22 cellular contexts compared by ENCODE assay signal in the genomic region with DNA sequence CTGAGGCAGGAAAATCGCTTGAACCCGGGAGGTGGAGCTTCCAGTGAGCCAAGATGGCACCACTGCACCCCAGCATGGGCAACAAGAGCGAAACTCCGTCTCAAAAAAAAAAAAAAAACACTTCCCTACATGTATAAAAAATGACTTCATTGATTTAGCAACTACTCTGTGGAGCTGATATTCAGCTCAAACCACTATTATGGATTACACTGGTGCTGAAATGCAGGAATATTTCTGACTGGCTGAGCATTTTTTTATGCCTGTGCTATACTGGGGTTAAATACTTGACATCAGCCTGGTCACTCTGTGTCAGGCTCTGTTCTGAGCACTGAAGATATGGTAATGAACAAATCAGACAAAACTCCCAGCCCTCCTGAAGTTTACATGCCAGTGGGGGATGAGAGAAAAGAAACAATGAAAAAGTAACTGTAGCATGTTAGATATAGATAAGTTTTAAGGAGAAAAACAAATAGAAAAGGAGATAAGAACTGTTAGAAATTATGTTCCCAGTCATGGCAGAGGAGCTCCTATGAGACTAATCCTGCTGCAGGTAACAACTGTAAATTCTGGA. TPM values are rescaled to one million over a fixed set of nuclear protein-coding genes. Genes with fewer than 3 reads are reported as not detected.
DNase-seq lines count a peak whose midpoint lies in the region; ATAC-seq and TF ChIP-seq lines count a peak whose summit lies in the region.
"Had no signal": no experiment of that assay in that cellular context is flagged by ENCODE, and none has a peak within 500 bp of the region (broad histone marks: within the 10 kb centered on the region; RNA-seq: fewer than 3 reads in every experiment).

No MANE protein-coding gene starts in this region.

- H3K36me3 ChIP-seq in brain microvascular endothelial cell (replicated peaks) (no peaks in the 10 kb centered on the region), liver (ENCODE audit: control insufficient read depth in 4 of 4, insufficient read depth in 3 of 4, low read depth in 1 of 4, low read length in 3 of 4) (no peaks in the 10 kb centered on the region), stomach (no peaks in the 10 kb centered on the region)

- DNase-seq in NCI-H226 (peak; percentile 17), brain microvascular endothelial cell (peak; percentile 18), stomach (no peak), middle frontal gyrus (ENCODE audit: extremely low spot score, low spot score) (no peak), sciatic nerve (ENCODE audit: low spot score) (no peak), inferior parietal cortex (ENCODE audit: extremely low spot score) (no peak), RPMI8226 (no peak)
- DNase-seq: DMS153, DND-41, H7, NCI-H1092 treated with DMSO at 0.1 percent for 48 hours, NCI-H1436, NCI-H187, NCI-H2081 treated with DMSO at 0.1 percent for 48 hours, NCI-H2171, NCI-H345, NCI-H510A treated with DMSO at 0.1 percent for 48 hours, NCI-H748 treated with DMSO at 0.1 percent for 48 hours, PC-9, SHP77, T-cell had no signal

- no peak overlapping the region for H3K9ac ChIP-seq in liver (ENCODE audit: low read depth in 1 of 2, low read length in 2 of 2)

- WGBS in liver = 91% methylated on average over 4 of the region's 4 CpGs
- WGBS in stomach, 5 donors = 60 to 72% (median 66%) methylated on average over 4 of the region's 4 CpGs

- H3K27ac ChIP-seq in brain microvascular endothelial cell (no peak overlapping the region), liver (ENCODE audit: low read depth in 1 of 2, low read length in 2 of 2) (no peak overlapping the region), stomach (peak overlapping the region; percentile 52 to 76 (median 73))
- H3K27ac ChIP-seq: PC-9 had no signal

- intact Hi-C loops in stomach (cut with DNase I; ENCODE audit: low total_unique reads) (no loop called here), sciatic nerve (cut with DNase I) (no loop called here)

- no peak for ATAC-seq in sciatic nerve
- ATAC-seq: T-cell had no signal

- H3K9me3 ChIP-seq in liver (ENCODE audit: control insufficient read depth in 4 of 4, low read length in 3 of 4) (no peaks in the 10 kb centered on the region), stomach (peaks cover 0 to under 1% (median 0%) of the 10 kb centered on the region in 4 donors)

- H3K4me1 ChIP-seq in liver (ENCODE audit: control insufficient read depth in 4 of 4, insufficient read depth in 4 of 4, low read length in 3 of 4) (peaks cover 0 to 26% (median 16%) of the 10 kb centered on the region in 4 donors), stomach (peaks cover 5 to 14% (median 6%) of the 10 kb centered on the region in 4 donors)

- H3K4me3 ChIP-seq in brain microvascular endothelial cell (ENCODE audit: low read depth, low read length) (no peak overlapping the region), liver (ENCODE audit: low read depth in 1 of 3, low read length in 3 of 3) (peak overlapping the region in 1 of 3 donors; percentile 42), stomach (peak overlapping the region in 3 of 4 donors; percentile 13 to 20 (median 14))
- H3K4me3 ChIP-seq: PC-9 had no signal

- no peaks in the 10 kb centered on the region for H3K27me3 ChIP-seq in brain microvascular endothelial cell (replicated peaks)
- H3K27me3 ChIP-seq in liver (ENCODE audit: control insufficient read depth in 4 of 4, insufficient read depth in 4 of 4, low read length in 3 of 4) = no peaks in the 10 kb centered on the region
- no peaks in the 10 kb centered on the region for H3K27me3 ChIP-seq in stomach

- in situ Hi-C loops in brain microvascular endothelial cell (cut with HindIII; ENCODE audit: low pct_ligation_motif_present, low sequenced_read_pairs) = no loop called here

- TF ChIP-seq POLR2A in stomach (IDR thresholded peaks at IDR 0.05) = no peak

- no peak for TF ChIP-seq RAD21 in liver (IDR thresholded peaks at IDR 0.05)

- no peak for TF ChIP-seq EP300 in stomach (IDR thresholded peaks at IDR 0.05)

- TF ChIP-seq CTCF in brain microvascular endothelial cell (IDR thresholded peaks at IDR 0.05; ENCODE audit: low read depth, low read length, missing control alignments) (no peak), liver (IDR thresholded peaks at IDR 0.05; ENCODE audit: low read depth, low read length, missing input control) (no peak), stomach (IDR thresholded peaks at IDR 0.05) (no peak)

TF ChIP-seq in liver, 16 proteins besides CTCF, POLR2A, EP300 and RAD21:
- TF ChIP-seq FOXA2 (IDR thresholded peaks at IDR 0.05) (no peak), YY1 (IDR thresholded peaks at IDR 0.05) (no peak), NR2F2 (IDR thresholded peaks at IDR 0.05) (no peak), TAF1 (conservative IDR thresholded peaks at IDR 0.05) (no peak), RXRA (IDR thresholded peaks at IDR 0.05) (no peak), FOXA1 (IDR thresholded peaks at IDR 0.05) (no peak), JUND (IDR thresholded peaks at IDR 0.05) (no peak)
- TF ChIP-seq, protein P1, sequence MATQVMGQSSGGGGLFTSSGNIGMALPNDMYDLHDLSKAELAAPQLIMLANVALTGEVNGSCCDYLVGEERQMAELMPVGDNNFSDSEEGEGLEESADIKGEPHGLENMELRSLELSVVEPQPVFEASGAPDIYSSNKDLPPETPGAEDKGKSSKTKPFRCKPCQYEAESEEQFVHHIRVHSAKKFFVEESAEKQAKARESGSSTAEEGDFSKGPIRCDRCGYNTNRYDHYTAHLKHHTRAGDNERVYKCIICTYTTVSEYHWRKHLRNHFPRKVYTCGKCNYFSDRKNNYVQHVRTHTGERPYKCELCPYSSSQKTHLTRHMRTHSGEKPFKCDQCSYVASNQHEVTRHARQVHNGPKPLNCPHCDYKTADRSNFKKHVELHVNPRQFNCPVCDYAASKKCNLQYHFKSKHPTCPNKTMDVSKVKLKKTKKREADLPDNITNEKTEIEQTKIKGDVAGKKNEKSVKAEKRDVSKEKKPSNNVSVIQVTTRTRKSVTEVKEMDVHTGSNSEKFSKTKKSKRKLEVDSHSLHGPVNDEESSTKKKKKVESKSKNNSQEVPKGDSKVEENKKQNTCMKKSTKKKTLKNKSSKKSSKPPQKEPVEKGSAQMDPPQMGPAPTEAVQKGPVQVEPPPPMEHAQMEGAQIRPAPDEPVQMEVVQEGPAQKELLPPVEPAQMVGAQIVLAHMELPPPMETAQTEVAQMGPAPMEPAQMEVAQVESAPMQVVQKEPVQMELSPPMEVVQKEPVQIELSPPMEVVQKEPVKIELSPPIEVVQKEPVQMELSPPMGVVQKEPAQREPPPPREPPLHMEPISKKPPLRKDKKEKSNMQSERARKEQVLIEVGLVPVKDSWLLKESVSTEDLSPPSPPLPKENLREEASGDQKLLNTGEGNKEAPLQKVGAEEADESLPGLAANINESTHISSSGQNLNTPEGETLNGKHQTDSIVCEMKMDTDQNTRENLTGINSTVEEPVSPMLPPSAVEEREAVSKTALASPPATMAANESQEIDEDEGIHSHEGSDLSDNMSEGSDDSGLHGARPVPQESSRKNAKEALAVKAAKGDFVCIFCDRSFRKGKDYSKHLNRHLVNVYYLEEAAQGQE (IDR thresholded peaks at IDR 0.05) = peak; percentile 57
- TF ChIP-seq, protein P2, sequence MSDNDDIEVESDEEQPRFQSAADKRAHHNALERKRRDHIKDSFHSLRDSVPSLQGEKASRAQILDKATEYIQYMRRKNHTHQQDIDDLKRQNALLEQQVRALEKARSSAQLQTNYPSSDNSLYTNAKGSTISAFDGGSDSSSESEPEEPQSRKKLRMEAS (IDR thresholded peaks at IDR 0.05) = no peak

RNA-seq across cellular contexts. Expression of a gene that starts 22.6 kb away (rescaled TPM):
- 10 to 100 TPM in 1 of 2 donors, 1 to 10 TPM in 1; 2.4 to 11.7 TPM for total RNA-seq in liver
- polyA plus RNA-seq in liver = 1 to 10 TPM; 1.8 to 3.1 TPM
- 10 to 100 TPM in 3 of 5 donors, 1 to 10 TPM in 2; 4.7 to 35.4 (median 14.2) TPM for total RNA-seq in stomach
- polyA plus RNA-seq in stomach = 1 to 10 TPM; 2.0 to 4.7 (median 3.5) TPM
- total RNA-seq in sciatic nerve = 17.7 TPM

Comparison
In these comparisons a context has a peak if more than half of its experiments do, and no peak if none do; other contexts are left out.
1. DNase-seq: peak in NCI-H226 (single experiment) and brain microvascular endothelial cell (single experiment); none in stomach (single experiment), middle frontal gyrus (single experiment), sciatic nerve (single experiment), inferior parietal cortex (single experiment) and RPMI8226 (single experiment).
2. H3K27ac ChIP-seq: peak in stomach (5 of 5); none in brain microvascular endothelial cell (single experiment) and liver (0 of 2).